ENCODE assay signal across 33 cellular contexts in the genomic region with DNA sequence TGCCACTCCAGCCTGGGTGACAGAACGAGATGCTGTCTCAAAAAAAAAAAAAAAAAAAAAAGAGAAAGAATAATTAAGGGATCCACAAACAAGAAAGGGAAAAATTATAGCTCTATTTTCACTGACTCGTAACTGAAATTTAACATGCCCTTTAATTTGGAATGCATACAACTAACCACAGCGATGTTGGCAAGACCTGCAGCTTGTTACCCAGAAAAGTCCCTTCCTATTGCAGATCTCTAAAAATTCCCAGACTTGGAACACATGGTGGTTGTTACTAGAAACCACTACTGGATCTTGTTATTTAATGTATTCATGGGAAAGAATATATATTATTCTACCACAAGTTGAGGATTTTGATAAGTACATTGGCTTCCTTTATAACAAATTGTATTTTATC. TPM values are rescaled to one million over a fixed set of nuclear protein-coding genes. Genes with fewer than 3 reads are reported as not detected.
DNase-seq lines count a peak whose midpoint lies in the region; ATAC-seq and TF ChIP-seq lines count a peak whose summit lies in the region.
"Had no signal": no experiment of that assay in that cellular context is flagged by ENCODE, and none has a peak within 500 bp of the region (broad histone marks: within the 10 kb centered on the region; RNA-seq: fewer than 3 reads in every experiment).

No MANE protein-coding gene starts in this region.

- ATAC-seq in upper lobe of right lung, result no peak
- ATAC-seq: activated T-cell treated with anti-CD3 and anti-CD28 coated beads, Interleukin-2, amount 50 U/mL, for 4 hours; esophagus mucosa; natural killer cell treated with Interleukin-12 subunit alpha and Interleukin-12 subunit beta and Interleukin-15 and Interleukin-18, amount 100 ng/mL, for 72 hours; stimulated activated naive CD8-positive, alpha-beta T cell treated with anti-CD3 and anti-CD28 coated beads, Interleukin-15, amount 100 ng/mL, for 72 hours had no signal

- peak; percentile 50 for DNase-seq in AG20443 (ENCODE audit: low spot score)
- DNase-seq in MG63, result peak; percentile 33
- DNase-seq in cerebellum (ENCODE audit: low spot score), result peak; percentile 47
- DNase-seq in stromal cell of bone marrow (ENCODE audit: low read depth), result peak; percentile 9
- DNase-seq in NCI-H146 treated with DMSO at 0.1 percent for 48 hours (lab: John Stamatoyannopoulos, UW; ENCODE audit: unreplicated experiment), result no peak
- DNase-seq in upper lobe of right lung, result no peak
- no peak for DNase-seq in GDM1 (lab: John Stamatoyannopoulos, UW)
- DNase-seq: activated CD4-positive, alpha-beta T cell treated with anti-CD3 and anti-CD28 coated beads, Interleukin-2, amount 50 U/mL, for 1 hour; activated naive CD4-positive, alpha-beta T cell; activated T-cell treated with anti-CD3 and anti-CD28 coated beads, Interleukin-2, amount 50 U/mL, for 4 hours; AML-193; CD4-positive, alpha-beta memory T cell; DMS 273 treated with DMSO at 0.1 percent for 48 hours; endodermal cell; Kasumi-1; kidney; NCI-H1694; NCI-H2171 treated with DMSO at 0.1 percent for 48 hours; NCI-H524; PC-9; SHP77 treated with DMSO at 0.1 percent for 48 hours; stimulated activated naive CD8-positive, alpha-beta T cell treated with anti-CD3 and anti-CD28 coated beads, Interleukin-15, amount 100 ng/mL, for 72 hours; SW 1271; T1000; transverse colon had no signal

- no peak overlapping the region for H3K27ac ChIP-seq in upper lobe of right lung
- H3K27ac ChIP-seq: PC-9, transverse colon had no signal

- no peaks in the 10 kb centered on the region for H3K36me3 ChIP-seq in MG63
- no peaks in the 10 kb centered on the region for H3K36me3 ChIP-seq in upper lobe of right lung
- H3K36me3 ChIP-seq: HAP-1, transverse colon had no signal

- no peaks in the 10 kb centered on the region for H3K4me1 ChIP-seq in upper lobe of right lung
- H3K4me1 ChIP-seq: transverse colon had no signal

- H3K27me3 ChIP-seq in MG63 (no peaks in the 10 kb centered on the region), upper lobe of right lung (no peaks in the 10 kb centered on the region)
- H3K27me3 ChIP-seq: transverse colon had no signal

- intact Hi-C loops in upper lobe of right lung (cut with DNase I), result no loop called here

- H3K9me3 ChIP-seq in MG63, result no peaks in the 10 kb centered on the region
- H3K9me3 ChIP-seq in upper lobe of right lung, result no peaks in the 10 kb centered on the region
- H3K9me3 ChIP-seq: HAP-1, transverse colon had no signal

- TF ChIP-seq CTCF in upper lobe of right lung (IDR thresholded peaks at IDR 0.05), result no peak

- H3K4me3 ChIP-seq in MG63 (no peak overlapping the region), upper lobe of right lung (no peak overlapping the region)
- H3K4me3 ChIP-seq: HAP-1, PC-9, transverse colon had no signal

RNA-seq across cellular contexts. Expression of gene SMIM28, which starts 27.8 kb away (rescaled TPM):
- not detected in 2 replicates for total RNA-seq in MG63 (2014; rRNA removed; shearing (Covaris generic); ENCODE audit: low replicate concordance)
- total RNA-seq in cerebellum, result not detected
- not detected for total RNA-seq in upper lobe of right lung
- total RNA-seq: activated T-cell treated with anti-CD3 and anti-CD28 coated beads, Interleukin-2, amount 50 U/mL, for 4 hours; CD4-positive, alpha-beta memory T cell; esophagus mucosa; kidney; liver; mononuclear cell; natural killer cell treated with Interleukin-12 subunit alpha and Interleukin-12 subunit beta and Interleukin-15 and Interleukin-18, amount 100 ng/mL, for 72 hours; omental fat pad; PC-9; skeletal muscle tissue; WTC11 had no signal

RNA-seq across cellular contexts. Expression of gene HEBP2, which starts 54.1 kb away (rescaled TPM):
- 40.8 and 76.0 TPM in 2 replicates for total RNA-seq in MG63 (2014; rRNA removed; shearing (Covaris generic); ENCODE audit: low replicate concordance)
- 4.4 TPM for total RNA-seq in cerebellum
- total RNA-seq in upper lobe of right lung, result 41.9 TPM

Comparison
In these comparisons a context has a peak if more than half of its experiments do, and no peak if none do; other contexts are left out.
1. DNase-seq: peak in AG20443 (single experiment), MG63 (single experiment), cerebellum (single experiment) and stromal cell of bone marrow (single experiment); none in NCI-H146 treated with DMSO at 0.1 percent for 48 hours (single experiment), upper lobe of right lung (single experiment) and GDM1 (single experiment).